2 cellular contexts compared by ENCODE assay signal in genomic region chr2:165224941-165225340, GRCh38.
TF ChIP-seq lines count a peak whose summit lies in the region.

No MANE protein-coding gene starts in this region.

TF ChIP-seq in SK-N-SH treated with all-trans-retinoic acid at 6 μM for 48 hours, 23 proteins besides CTCF, POLR2A, EP300 and RAD21 (continued from another document):
- TF ChIP-seq TSHZ2 (CRISPR knock-in tag; IDR thresholded peaks at IDR 0.05) = no peak
- no peak for TF ChIP-seq POU6F1 (CRISPR knock-in tag; IDR thresholded peaks at IDR 0.05; ENCODE audit: borderline replicate concordance, low read depth)
- TF ChIP-seq ZNF8 (CRISPR knock-in tag; IDR thresholded peaks at IDR 0.05) = no peak
- no peak for TF ChIP-seq ZFP3 (CRISPR knock-in tag; IDR thresholded peaks at IDR 0.05)
- TF ChIP-seq TCF4 (CRISPR knock-in tag; IDR thresholded peaks at IDR 0.05; ENCODE audit: borderline replicate concordance) = peak; percentile 61; the same call in 1 of the 2 replicates
- no peak for TF ChIP-seq ZC3H10 (CRISPR knock-in tag; IDR thresholded peaks at IDR 0.05)
- TF ChIP-seq ESRRG (CRISPR knock-in tag; IDR thresholded peaks at IDR 0.05) = 0 out of 2 replicates have a peak, but pooled peaks have one; percentile 62
- TF ChIP-seq CSRNP3 (CRISPR knock-in tag; IDR thresholded peaks at IDR 0.05) = peak; percentile 67; the same call in 1 of the 2 replicates
- TF ChIP-seq PPARA (CRISPR knock-in tag; IDR thresholded peaks at IDR 0.05; ENCODE audit: borderline replicate concordance) = no peak
- TF ChIP-seq CSDC2 (CRISPR knock-in tag; IDR thresholded peaks at IDR 0.05) = no peak
- no peak for TF ChIP-seq GLIS3 (CRISPR knock-in tag; IDR thresholded peaks at IDR 0.05)
- peak; percentile 23; the same call in 1 of the 2 replicates for TF ChIP-seq SNAI2 (CRISPR knock-in tag; IDR thresholded peaks at IDR 0.05)
- TF ChIP-seq ZNF565 (CRISPR knock-in tag; conservative IDR thresholded peaks at IDR 0.05; ENCODE audit: low read depth) = no peak
- peak; percentile 42; the same call in 1 of the 2 replicates for TF ChIP-seq CREB5 (CRISPR knock-in tag; IDR thresholded peaks at IDR 0.05; ENCODE audit: low read depth)
- TF ChIP-seq RARB (CRISPR knock-in tag; IDR thresholded peaks at IDR 0.05) = no peak

TF ChIP-seq in SK-N-SH, 30 proteins besides CTCF, POLR2A, EP300 and RAD21 (continued from another document):
- TF ChIP-seq CHD2 (IDR thresholded peaks at IDR 0.05; ENCODE audit: low read length, partially characterized antibody) = no peak
- no peak for TF ChIP-seq PBX3 (IDR thresholded peaks at IDR 0.05)
- no peak for TF ChIP-seq GATA2 (CRISPR knock-in tag; IDR thresholded peaks at IDR 0.05)
- TF ChIP-seq SIN3A (IDR thresholded peaks at IDR 0.05; ENCODE audit: borderline replicate concordance, low read depth, low read length) = no peak
- no peak for TF ChIP-seq FOSL2 (IDR thresholded peaks at IDR 0.05; ENCODE audit: borderline replicate concordance, low read depth)
- TF ChIP-seq NFIC (IDR thresholded peaks at IDR 0.05; ENCODE audit: borderline replicate concordance) = no peak
- TF ChIP-seq ELF1 (IDR thresholded peaks at IDR 0.05) = no peak
- no peak for TF ChIP-seq TCF12 (IDR thresholded peaks at IDR 0.05)
- TF ChIP-seq POLR2AphosphoS5 (IDR thresholded peaks at IDR 0.05; ENCODE audit: low read depth, low read length) = no peak
- no peak for TF ChIP-seq TEAD4 (IDR thresholded peaks at IDR 0.05; ENCODE audit: borderline replicate concordance, insufficient read depth)
